8 cellular contexts compared by ENCODE assay signal in genomic region chr6:145735356-145736165, GRCh38. TPM values are rescaled to one million over a fixed set of nuclear protein-coding genes. Genes with fewer than 3 reads are reported as not detected.
A peak's percentile ranks its signal among the peaks of the same experiment; 100 is the strongest.
DNase-seq lines count a peak whose midpoint lies in the region; ATAC-seq and TF ChIP-seq lines count a peak whose summit lies in the region.

TSS of gene EPM2A (minus strand) at chr6:145735520. CDS start at chr6:145735498, 22 bp downstream.

- peak within 1 kb of the TSS; percentile 70 to 83 for H3K4me3 ChIP-seq in gastroesophageal sphincter
- H3K4me3 ChIP-seq in testis = peak within 1 kb of the TSS; percentile 74 to 76

- peak; percentile 86 for DNase-seq in ELF-1 (ENCODE audit: low read depth, low spot score)
- DNase-seq in KBM-7 = peak; percentile 79
- peak; percentile 38 for DNase-seq in SHP77 treated with DMSO at 0.1 percent for 48 hours (lab: John Stamatoyannopoulos, UW)
- peak; percentile 39 to 62 (median 48) for DNase-seq in activated naive CD4-positive, alpha-beta T cell (lab: John Stamatoyannopoulos, UW)
- peak in 54 of 56 donors; percentile 39 to 91 (median 78) for DNase-seq in nucleus accumbens (lab: John Stamatoyannopoulos, UW)
- DNase-seq in testis = peak; percentile 83

- no peak for TF ChIP-seq EP300 in gastroesophageal sphincter (IDR thresholded peaks at IDR 0.05)

- ATAC-seq in GM21723 (IDR thresholded peaks at IDR 0.05; ENCODE audit: unreplicated experiment) = peak; percentile 79
- peak; percentile 92 for ATAC-seq in gastroesophageal sphincter

- no peaks in the 10 kb centered on the region for H3K36me3 ChIP-seq in gastroesophageal sphincter
- no peaks in the 10 kb centered on the region for H3K36me3 ChIP-seq in testis (ENCODE audit: low read depth, missing control alignments)

- in situ Hi-C loops in KBM-7 (cut with MboI; ENCODE audit: low pct_unique_long_range_greater_than_20kb, low sequenced_read_pairs) = no loop called here

- H3K9me3 ChIP-seq in gastroesophageal sphincter (no peaks in the 10 kb centered on the region), testis (no peaks in the 10 kb centered on the region)

- TF ChIP-seq CTCF in gastroesophageal sphincter (IDR thresholded peaks at IDR 0.05) (peak in 3 of 4 experiments; percentile 11 to 53 (median 42)), testis (IDR thresholded peaks at IDR 0.05) (no peak)

- H3K4me1 ChIP-seq in gastroesophageal sphincter = peaks cover 2 to 62% (median 7%) of the 10 kb centered on the region in 3 donors
- H3K4me1 ChIP-seq in testis = peaks cover 9% of the 10 kb centered on the region

- intact Hi-C loops in testis (cut with DNase I; ENCODE audit: low total_unique reads) = no loop called here

- H3K27ac ChIP-seq in gastroesophageal sphincter (peak within 1 kb of the TSS; percentile 94 to 98 (median 97)), testis (peak within 1 kb of the TSS; percentile 96 to 99)

- peak; percentile 63 to 72 for TF ChIP-seq POLR2A in gastroesophageal sphincter (IDR thresholded peaks at IDR 0.05)
- no peak for TF ChIP-seq POLR2A in testis (IDR thresholded peaks at IDR 0.05)

- WGBS in gastroesophageal sphincter (ENCODE audit: low coverage in 1 of 2), 2 donors = 0 to 3% methylated on average over 5 to 9 of the region's 69 CpGs
- 0 to 1% methylated on average over 13 to 39 of the region's 69 CpGs for WGBS in testis, 2 donors

- H3K27me3 ChIP-seq in gastroesophageal sphincter (no peaks in the 10 kb centered on the region), testis (no peaks in the 10 kb centered on the region)

RNA-seq across cellular contexts. Expression of gene EPM2A, which starts in this region (rescaled TPM):
- 10 to 100 TPM; 53.7 to 83.7 (median 77.1) TPM for total RNA-seq in gastroesophageal sphincter
- total RNA-seq in testis = 10 to 100 TPM; 25.4 to 29.2 TPM
- polyA plus RNA-seq in testis (ENCODE audit: insufficient read depth, low read depth, low replicate concordance) = 20.8 TPM

Comparison
In these comparisons a context has a peak if more than half of its experiments do, and no peak if none do; other contexts are left out.
1. Peak in every context shown above with its lines: DNase-seq, ATAC-seq, H3K4me3 ChIP-seq and H3K27ac ChIP-seq.
2. CTCF ChIP-seq: peak in gastroesophageal sphincter (3 of 4); none in testis (0 of 3).